11 cellular contexts compared by ENCODE assay signal in genomic region chr2:108271691-108272253, GRCh38. TPM values are rescaled to one million over a fixed set of nuclear protein-coding genes. Genes with fewer than 3 reads are reported as not detected.
A peak's percentile ranks its signal among the peaks of the same experiment; 100 is the strongest.
DNase-seq lines count a peak whose midpoint lies in the region; ATAC-seq and TF ChIP-seq lines count a peak whose summit lies in the region.
"Had no signal": no experiment of that assay in that cellular context is flagged by ENCODE, and none has a peak within 500 bp of the region (broad histone marks: within the 10 kb centered on the region; RNA-seq: fewer than 3 reads in every experiment).

No MANE protein-coding gene starts in this region.

- DNase-seq in HS-5 (ENCODE audit: low read depth) (peak; percentile 52), adipocyte (ENCODE audit: low read depth) (peak; percentile 77), hepatocyte (ENCODE audit: low spot score) (no peak), testis (peak; percentile 19), RKO (ENCODE audit: low spot score) (no peak)
- no peak for DNase-seq in activated CD8-positive, alpha-beta memory T cell treated with anti-CD3 and anti-CD28 coated beads, Interleukin-2, amount 50 U/mL, for 4 hours
- DNase-seq: activated B cell treated with CpG ODN at 0.5 μM for 24 hours, NCI-H1417 treated with DMSO at 0.1 percent for 48 hours had no signal

- 84% methylated on average over 7 of the region's 7 CpGs for WGBS in hepatocyte (ENCODE audit: low lambda C conversion rate, missing lambda C conversion rate)
- 49 to 64% methylated on average over 7 of the region's 7 CpGs for WGBS in testis, 2 donors

- peak overlapping the region; percentile 62 for H3K4me3 ChIP-seq in adipocyte (ENCODE audit: low read length)
- no peak overlapping the region for H3K4me3 ChIP-seq in hepatocyte
- no peak overlapping the region for H3K4me3 ChIP-seq in testis
- H3K4me3 ChIP-seq: neural progenitor cell had no signal

- peaks cover 31% of the 10 kb centered on the region for H3K4me1 ChIP-seq in adipocyte (ENCODE audit: control insufficient read depth, insufficient read depth, low read length)
- H3K4me1 ChIP-seq in hepatocyte (ENCODE audit: insufficient read depth), result peaks cover 21% of the 10 kb centered on the region
- H3K4me1 ChIP-seq in testis, result no peaks in the 10 kb centered on the region
- H3K4me1 ChIP-seq: neural progenitor cell had no signal

- H3K9me2 ChIP-seq in hepatocyte (replicated peaks; ENCODE audit: insufficient read depth), result no peaks in the 10 kb centered on the region

- TF ChIP-seq POLR2A in testis (IDR thresholded peaks at IDR 0.05), result no peak

- H3K9me3 ChIP-seq in adipocyte (ENCODE audit: control insufficient read depth, low read length) (no peaks in the 10 kb centered on the region), hepatocyte (ENCODE audit: low read depth) (no peaks in the 10 kb centered on the region), testis (no peaks in the 10 kb centered on the region)

- intact Hi-C loops in testis (cut with DNase I; ENCODE audit: low total_unique reads), result no loop called here

- H3K36me3 ChIP-seq in adipocyte (ENCODE audit: control insufficient read depth, insufficient read depth, low read length, severe bottlenecking), result no peaks in the 10 kb centered on the region
- no peaks in the 10 kb centered on the region for H3K36me3 ChIP-seq in hepatocyte (replicated peaks; ENCODE audit: insufficient read depth, low read depth)
- H3K36me3 ChIP-seq in testis (ENCODE audit: low read depth, missing control alignments), result no peaks in the 10 kb centered on the region
- H3K36me3 ChIP-seq: neural progenitor cell had no signal

- no peak overlapping the region for H2AFZ ChIP-seq in hepatocyte
- H2AFZ ChIP-seq: neural progenitor cell had no signal

- H3K27me3 ChIP-seq in adipocyte (replicated peaks; ENCODE audit: control insufficient read depth, insufficient read depth, low read length), result no peaks in the 10 kb centered on the region
- H3K27me3 ChIP-seq in hepatocyte, result no peaks in the 10 kb centered on the region
- H3K27me3 ChIP-seq in testis, result no peaks in the 10 kb centered on the region
- H3K27me3 ChIP-seq: neural progenitor cell had no signal

- TF ChIP-seq CTCF in hepatocyte (IDR thresholded peaks at IDR 0.05; ENCODE audit: poor library complexity) (no peak), testis (IDR thresholded peaks at IDR 0.05) (no peak)

- peaks cover 15% of the 10 kb centered on the region for H3K79me2 ChIP-seq in hepatocyte

- H3K27ac ChIP-seq in hepatocyte (peak overlapping the region; percentile 88), testis (no peak overlapping the region)
- H3K27ac ChIP-seq: neural progenitor cell had no signal

- ATAC-seq in HG03025 (IDR thresholded peaks at IDR 0.05; ENCODE audit: low FRiP score, unreplicated experiment), result no peak
- ATAC-seq in HG02610 (IDR thresholded peaks at IDR 0.05; ENCODE audit: unreplicated experiment), result no peak

- H3K9ac ChIP-seq in adipocyte (ENCODE audit: low read length), result peak overlapping the region; percentile 58
- H3K9ac ChIP-seq: neural progenitor cell had no signal

- H4K20me1 ChIP-seq in hepatocyte (ENCODE audit: insufficient read depth, poor library complexity, severe bottlenecking), result no peaks in the 10 kb centered on the region

- H3K4me2 ChIP-seq in hepatocyte, result peak overlapping the region; percentile 14
- H3K4me2 ChIP-seq: neural progenitor cell had no signal

RNA-seq across cellular contexts. Expression of gene SULT1C2, which starts 16.9 kb away (rescaled TPM):
- total RNA-seq in hepatocyte (21.5 and 25.1 TPM in 2 replicates), testis (under 1 TPM in 1 of 2 donors, not detected in 1; 0.43 TPM)
- polyA plus RNA-seq in hepatocyte (11.4 and 15.3 TPM in 2 replicates), testis (ENCODE audit: insufficient read depth, low read depth, low replicate concordance) (1.3 TPM)
- total RNA-seq: activated B cell treated with CpG ODN at 0.5 μM for 24 hours had no signal

RNA-seq across cellular contexts. Expression of gene SULT1C3, which starts 32.0 kb away (rescaled TPM):
- total RNA-seq in hepatocyte, result 1.00 TPM in 1 of 2 replicates, not detected in the other
- polyA plus RNA-seq in hepatocyte, result not detected in 2 replicates
- not detected for total RNA-seq in testis
- not detected for polyA plus RNA-seq in testis (ENCODE audit: insufficient read depth, low read depth, low replicate concordance)
- total RNA-seq: activated B cell treated with CpG ODN at 0.5 μM for 24 hours had no signal

Comparison
In these comparisons a context has a peak if more than half of its experiments do, and no peak if none do; other contexts are left out.
1. DNase-seq: peak in HS-5 (single experiment), adipocyte (single experiment) and testis (single experiment); none in hepatocyte (single experiment), activated CD8-positive, alpha-beta memory T cell treated with anti-CD3 and anti-CD28 coated beads, Interleukin-2, amount 50 U/mL, for 4 hours (single experiment) and RKO (single experiment).
2. RNA of gene SULT1C2, which starts 16.9 kb away (total RNA-seq): 21.5 to 25.1 TPM in hepatocyte; 0.43 TPM in testis; every median in the first group is over 10 times any median in the second.